Comparison of ENCODE assay signal across 12 cellular contexts in the genomic region with DNA sequence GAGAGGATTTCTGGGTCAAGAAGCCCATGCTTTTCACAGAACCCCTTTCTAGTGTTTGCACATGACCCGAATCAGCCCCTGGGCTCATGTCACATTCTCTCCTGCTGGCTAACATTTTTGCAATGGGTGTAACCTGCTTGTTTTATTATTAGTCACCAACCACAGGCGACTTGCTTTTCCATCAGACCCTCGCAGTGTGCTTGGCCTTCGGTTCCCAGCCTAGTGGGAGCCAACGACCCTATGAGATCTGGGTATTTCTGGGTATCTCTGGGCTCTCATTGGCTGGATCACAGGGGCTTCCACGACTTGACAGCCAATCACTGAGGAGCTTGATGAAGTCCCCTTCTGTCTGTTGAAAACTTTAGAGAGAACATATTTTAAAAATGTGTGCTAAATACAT. TPM values are rescaled to one million over a fixed set of nuclear protein-coding genes. Genes with fewer than 3 reads are reported as not detected.
DNase-seq lines count a peak whose midpoint lies in the region; TF ChIP-seq lines count a peak whose summit lies in the region.
"Had no signal": no experiment of that assay in that cellular context is flagged by ENCODE, and none has a peak within 500 bp of the region (broad histone marks: within the 10 kb centered on the region; RNA-seq: fewer than 3 reads in every experiment).

No MANE protein-coding gene starts in this region.

- peak; percentile 94 for DNase-seq in AG09309 (ENCODE audit: low read depth)
- DNase-seq in LHCN-M2 (ENCODE audit: low read depth): peak; percentile 94
- DNase-seq in cardiac fibroblast (ENCODE audit: low read depth in 2 of 2): peak; percentile 90 to 92
- DNase-seq in non-pigmented ciliary epithelial cell (ENCODE audit: low read depth): peak; percentile 85
- no peak for DNase-seq in caudate nucleus (lab: John Stamatoyannopoulos, UW)
- no peak for DNase-seq in activated CD4-positive, alpha-beta T cell treated with anti-CD3 and anti-CD28 coated beads for 48 hours
- DNase-seq in NCI-H1436 treated with DMSO at 0.1 percent for 48 hours (lab: John Stamatoyannopoulos, UW): no peak
- no peak for DNase-seq in NAMALWA (ENCODE audit: low spot score)
- DNase-seq: activated CD4-positive, CD25-positive, alpha-beta regulatory T cell treated with anti-CD3 and anti-CD28 coated beads, Interleukin-2, amount 50 U/mL, for 72 hours; activated gamma-delta T cell treated with Interleukin-2 at 50 U/mL for 16 hours; COR-L47; NCI-H1048 had no signal

- no peak overlapping the region for H3K27ac ChIP-seq in caudate nucleus (ENCODE audit: low read depth, low read length)

- no peak for TF ChIP-seq CTCF in AG09309 (IDR thresholded peaks at IDR 0.05; ENCODE audit: control insufficient read depth, insufficient read depth, low read depth, low read length, missing control alignments)
- TF ChIP-seq CTCF in cardiac fibroblast (IDR thresholded peaks at IDR 0.05; ENCODE audit: low read depth, low read length): no peak

- no peak overlapping the region for H3K4me3 ChIP-seq in AG09309 (ENCODE audit: control insufficient read depth, low read depth, low read length)
- H3K4me3 ChIP-seq in cardiac fibroblast (replicated peaks in 1 of 2; ENCODE audit: low read depth in 2 of 2, low read length in 2 of 2): no peak overlapping the region

RNA-seq across cellular contexts. Expression of gene FBLN2, which starts 11.0 kb away (rescaled TPM):
- total RNA-seq in LHCN-M2 (2014; rRNA removed): 0.06 and 0.19 TPM in 2 replicates
- 0.10 TPM for polyA plus RNA-seq in LHCN-M2 (2012)

RNA-seq across cellular contexts. Expression of gene HDAC11, which starts 57.8 kb away (rescaled TPM):
- total RNA-seq in LHCN-M2 (2014; rRNA removed): 7.1 and 11.3 TPM in 2 replicates
- polyA plus RNA-seq in LHCN-M2 (2012): 14.2 TPM

Comparison
In these comparisons a context has a peak if more than half of its experiments do, and no peak if none do; other contexts are left out.
1. DNase-seq: peak in AG09309 (single experiment), LHCN-M2 (single experiment), cardiac fibroblast (2 of 2) and non-pigmented ciliary epithelial cell (single experiment); none in caudate nucleus (0 of 61), activated CD4-positive, alpha-beta T cell treated with anti-CD3 and anti-CD28 coated beads for 48 hours (single experiment), NCI-H1436 treated with DMSO at 0.1 percent for 48 hours (single experiment) and NAMALWA (single experiment).